1 cellular context compared by ENCODE assay signal in genomic region chr1:226738995-226739695, GRCh38.
TF ChIP-seq lines count a peak whose summit lies in the region.

Gene ITPKB, minus strand, starts transcription at chr1:226739282. Its CDS starts 1,824 bp downstream, at chr1:226737458.

TF ChIP-seq in K562, 482 proteins besides CTCF, POLR2A, EP300 and RAD21 (continued from another document):
- TF ChIP-seq ZBTB40 (IDR thresholded peaks at IDR 0.05), result peak; percentile 71
- no peak for TF ChIP-seq ZBTB40 (CRISPR knock-in tag; IDR thresholded peaks at IDR 0.05)
- TF ChIP-seq SPI1 (IDR thresholded peaks at IDR 0.05; ENCODE audit: borderline replicate concordance, low read depth, low read length), result 0 out of 2 replicates have a peak, but pooled peaks have one; percentile 3
- TF ChIP-seq TFE3 (CRISPR knock-in tag; IDR thresholded peaks at IDR 0.05), result no peak
- peak; percentile 76 for TF ChIP-seq VEZF1 (CRISPR knock-in tag; IDR thresholded peaks at IDR 0.05)
- no peak for TF ChIP-seq U2AF2 (optimal IDR thresholded peaks at IDR 0.05; ENCODE audit: low read depth, low read length)
- TF ChIP-seq RBM39 (optimal IDR thresholded peaks at IDR 0.05; ENCODE audit: low read depth, low read length), result no peak
- no peak for TF ChIP-seq KDM4B (IDR thresholded peaks at IDR 0.05; ENCODE audit: borderline replicate concordance in 2 of 2, low read depth in 1 of 2)
- no peak for TF ChIP-seq NFE2L1 (tag; IDR thresholded peaks at IDR 0.05; ENCODE audit: borderline replicate concordance, low read depth)
- TF ChIP-seq ZC3H11A (IDR thresholded peaks at IDR 0.05; ENCODE audit: low read depth, low read length), result no peak
- no peak for TF ChIP-seq NR2C1 (IDR thresholded peaks at IDR 0.05)
- no peak for TF ChIP-seq NR2C1 (tag; IDR thresholded peaks at IDR 0.05)
- TF ChIP-seq BACH1 (tag; IDR thresholded peaks at IDR 0.05), result no peak
- peak; percentile 59 for TF ChIP-seq GABPA (tag; conservative IDR thresholded peaks at IDR 0.05; ENCODE audit: low read depth)
- TF ChIP-seq NCOA2 (IDR thresholded peaks at IDR 0.05; ENCODE audit: partially characterized antibody in 2 of 2), result no peak
- TF ChIP-seq MBD2 (IDR thresholded peaks at IDR 0.05; ENCODE audit: borderline replicate concordance, low read depth), result no peak
- 0 out of 2 replicates have a peak, but pooled peaks have one; percentile 16 for TF ChIP-seq ZNF740 (CRISPR knock-in tag; IDR thresholded peaks at IDR 0.05)
- TF ChIP-seq ZNF740 (tag; IDR thresholded peaks at IDR 0.05), result peak in 1 of 2 experiments; percentile 84; a peak in 2 of 4 replicates
- 0 out of 2 replicates have a peak, but pooled peaks have one; percentile 33 for TF ChIP-seq ZNF384 (IDR thresholded peaks at IDR 0.05; ENCODE audit: low read depth, low read length)
- no peak for TF ChIP-seq FOXK2 (conservative IDR thresholded peaks at IDR 0.05 in 1 of 2, IDR thresholded peaks at IDR 0.05 in 1 of 2; ENCODE audit: low read depth in 2 of 2)
- TF ChIP-seq KAT2B (IDR thresholded peaks at IDR 0.05; ENCODE audit: low read depth, low read length), result no peak
